1 cellular context compared by ENCODE assay signal in the genomic region with DNA sequence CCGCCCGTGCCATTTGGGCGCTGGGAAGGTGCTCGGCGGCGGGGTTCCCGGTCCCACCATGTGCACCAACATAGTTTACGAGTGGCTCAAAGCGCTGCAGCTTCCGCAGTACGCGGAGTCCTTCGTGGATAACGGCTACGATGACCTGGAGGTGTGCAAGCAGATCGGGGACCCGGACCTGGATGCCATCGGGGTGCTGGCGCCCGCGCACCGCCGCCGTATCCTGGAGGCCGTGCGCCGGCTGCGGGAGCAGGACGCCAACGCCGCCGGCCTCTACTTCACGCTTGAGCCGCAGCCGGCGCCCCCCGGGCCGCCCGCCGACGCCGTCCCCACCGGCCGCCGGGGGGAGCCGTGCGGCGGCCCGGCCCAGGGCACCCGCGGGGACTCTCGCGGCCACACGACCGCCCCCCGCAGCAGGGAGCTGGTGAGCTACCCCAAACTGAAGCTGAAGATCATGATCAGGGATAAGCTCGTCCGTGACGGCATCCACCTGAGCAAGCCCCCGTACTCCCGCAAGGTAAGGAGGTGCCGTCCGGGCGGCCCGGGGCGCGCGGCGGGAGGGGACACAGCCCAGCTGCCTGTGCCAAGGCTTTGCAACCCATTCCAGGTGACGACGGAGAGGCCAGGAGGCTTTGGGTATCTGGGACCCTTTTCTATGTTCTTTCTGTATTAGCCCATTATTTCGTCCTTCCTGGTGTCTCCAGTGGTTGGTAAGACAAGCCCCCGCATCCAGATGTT.
A peak's percentile ranks its signal among the peaks of the same experiment; 100 is the strongest.
TF ChIP-seq lines count a peak whose summit lies in the region.

No MANE protein-coding gene starts in this region.

TF ChIP-seq in HEK293, 187 proteins besides CTCF, POLR2A, EP300 and RAD21 (continued from another document and continues in another):
- TF ChIP-seq, protein P1, sequence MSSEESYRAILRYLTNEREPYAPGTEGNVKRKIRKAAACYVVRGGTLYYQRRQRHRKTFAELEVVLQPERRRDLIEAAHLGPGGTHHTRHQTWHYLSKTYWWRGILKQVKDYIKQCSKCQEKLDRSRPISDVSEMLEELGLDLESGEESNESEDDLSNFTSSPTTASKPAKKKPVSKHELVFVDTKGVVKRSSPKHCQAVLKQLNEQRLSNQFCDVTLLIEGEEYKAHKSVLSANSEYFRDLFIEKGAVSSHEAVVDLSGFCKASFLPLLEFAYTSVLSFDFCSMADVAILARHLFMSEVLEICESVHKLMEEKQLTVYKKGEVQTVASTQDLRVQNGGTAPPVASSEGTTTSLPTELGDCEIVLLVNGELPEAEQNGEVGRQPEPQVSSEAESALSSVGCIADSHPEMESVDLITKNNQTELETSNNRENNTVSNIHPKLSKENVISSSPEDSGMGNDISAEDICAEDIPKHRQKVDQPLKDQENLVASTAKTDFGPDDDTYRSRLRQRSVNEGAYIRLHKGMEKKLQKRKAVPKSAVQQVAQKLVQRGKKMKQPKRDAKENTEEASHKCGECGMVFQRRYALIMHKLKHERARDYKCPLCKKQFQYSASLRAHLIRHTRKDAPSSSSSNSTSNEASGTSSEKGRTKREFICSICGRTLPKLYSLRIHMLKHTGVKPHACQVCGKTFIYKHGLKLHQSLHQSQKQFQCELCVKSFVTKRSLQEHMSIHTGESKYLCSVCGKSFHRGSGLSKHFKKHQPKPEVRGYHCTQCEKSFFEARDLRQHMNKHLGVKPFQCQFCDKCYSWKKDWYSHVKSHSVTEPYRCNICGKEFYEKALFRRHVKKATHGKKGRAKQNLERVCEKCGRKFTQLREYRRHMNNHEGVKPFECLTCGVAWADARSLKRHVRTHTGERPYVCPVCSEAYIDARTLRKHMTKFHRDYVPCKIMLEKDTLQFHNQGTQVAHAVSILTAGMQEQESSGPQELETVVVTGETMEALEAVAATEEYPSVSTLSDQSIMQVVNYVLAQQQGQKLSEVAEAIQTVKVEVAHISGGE (tag by site-specific recombination; conservative IDR thresholded peaks at IDR 0.05; ENCODE audit: low read depth) = peak; percentile 42; the same call in 1 of the 2 replicates
- TF ChIP-seq SCRT1 (tag by site-specific recombination; IDR thresholded peaks at IDR 0.05; ENCODE audit: borderline replicate concordance) (no peak), ZBTB1 (tag by site-specific recombination; IDR thresholded peaks at IDR 0.05) (no peak), ZNF350 (tag by site-specific recombination; IDR thresholded peaks at IDR 0.05) (no peak), ZIC2 (tag by site-specific recombination; IDR thresholded peaks at IDR 0.05) (peak; percentile 57), ZNF677 (tag by site-specific recombination; IDR thresholded peaks at IDR 0.05) (0 out of 2 replicates have a peak, but pooled peaks have one; percentile 4), ZNF223 (tag by site-specific recombination; IDR thresholded peaks at IDR 0.05) (peak; percentile 36; the same call in 1 of the 2 replicates), ZNF777 (tag by site-specific recombination; IDR thresholded peaks at IDR 0.05; ENCODE audit: borderline replicate concordance) (peak; percentile 66; the same call in 1 of the 2 replicates), KLF16 (tag by site-specific recombination; IDR thresholded peaks at IDR 0.05) (0 out of 2 replicates have a peak, but pooled peaks have one; percentile 36), SP7 (tag by site-specific recombination; IDR thresholded peaks at IDR 0.05) (no peak; the same call in 1 of the 2 replicates), ZBTB8A (tag by site-specific recombination; IDR thresholded peaks at IDR 0.05) (peak; percentile 61), ZNF623 (tag by site-specific recombination; IDR thresholded peaks at IDR 0.05) (no peak), GLIS2 (tag by site-specific recombination; IDR thresholded peaks at IDR 0.05) (peak; percentile 73), ZNF335 (tag by site-specific recombination; conservative IDR thresholded peaks at IDR 0.05) (peak; percentile 57; the same call in 1 of the 2 replicates), GLI2 (tag by site-specific recombination; IDR thresholded peaks at IDR 0.05; ENCODE audit: borderline replicate concordance, low read depth) (no peak), ZBTB20 (tag by site-specific recombination; IDR thresholded peaks at IDR 0.05) (peak; percentile 75), ZNF600 (tag by site-specific recombination; IDR thresholded peaks at IDR 0.05) (0 out of 2 replicates have a peak, but pooled peaks have one; percentile 13), ZBTB21 (tag by site-specific recombination; IDR thresholded peaks at IDR 0.05) (no peak), EGR2 (tag by site-specific recombination; IDR thresholded peaks at IDR 0.05; ENCODE audit: low read depth) (no peak), GFI1B (tag by site-specific recombination; IDR thresholded peaks at IDR 0.05) (no peak), ZNF626 (tag by site-specific recombination; IDR thresholded peaks at IDR 0.05) (no peak), ZBTB48 (tag by site-specific recombination; IDR thresholded peaks at IDR 0.05) (no peak), GLIS1 (tag by site-specific recombination; IDR thresholded peaks at IDR 0.05) (no peak), ZNF629 (tag by site-specific recombination; IDR thresholded peaks at IDR 0.05) (0 out of 2 replicates have a peak, but pooled peaks have one; percentile 8), ZNF426 (tag by site-specific recombination; IDR thresholded peaks at IDR 0.05) (no peak)
- TF ChIP-seq, protein P2, sequence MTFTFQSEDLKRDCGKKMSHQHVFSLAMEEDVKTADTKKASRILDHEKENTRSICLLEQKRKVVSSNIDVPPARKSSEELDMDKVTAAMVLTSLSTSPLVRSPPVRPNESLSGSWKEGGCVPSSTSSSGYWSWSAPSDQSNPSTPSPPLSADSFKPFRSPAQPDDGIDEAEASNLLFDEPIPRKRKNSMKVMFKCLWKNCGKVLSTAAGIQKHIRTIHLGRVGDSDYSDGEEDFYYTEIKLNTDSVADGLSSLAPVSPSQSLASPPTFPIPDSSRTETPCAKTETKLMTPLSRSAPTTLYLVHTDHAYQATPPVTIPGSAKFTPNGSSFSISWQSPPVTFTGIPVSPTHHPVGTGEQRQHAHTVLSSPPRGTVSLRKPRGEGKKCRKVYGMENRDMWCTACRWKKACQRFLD (tag by site-specific recombination; IDR thresholded peaks at IDR 0.05) = no peak
- TF ChIP-seq, protein P3, sequence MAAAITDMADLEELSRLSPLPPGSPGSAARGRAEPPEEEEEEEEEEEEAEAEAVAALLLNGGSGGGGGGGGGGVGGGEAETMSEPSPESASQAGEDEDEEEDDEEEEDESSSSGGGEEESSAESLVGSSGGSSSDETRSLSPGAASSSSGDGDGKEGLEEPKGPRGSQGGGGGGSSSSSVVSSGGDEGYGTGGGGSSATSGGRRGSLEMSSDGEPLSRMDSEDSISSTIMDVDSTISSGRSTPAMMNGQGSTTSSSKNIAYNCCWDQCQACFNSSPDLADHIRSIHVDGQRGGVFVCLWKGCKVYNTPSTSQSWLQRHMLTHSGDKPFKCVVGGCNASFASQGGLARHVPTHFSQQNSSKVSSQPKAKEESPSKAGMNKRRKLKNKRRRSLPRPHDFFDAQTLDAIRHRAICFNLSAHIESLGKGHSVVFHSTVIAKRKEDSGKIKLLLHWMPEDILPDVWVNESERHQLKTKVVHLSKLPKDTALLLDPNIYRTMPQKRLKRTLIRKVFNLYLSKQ (tag by site-specific recombination; IDR thresholded peaks at IDR 0.05; ENCODE audit: borderline replicate concordance) = no peak
- TF ChIP-seq, protein P4, sequence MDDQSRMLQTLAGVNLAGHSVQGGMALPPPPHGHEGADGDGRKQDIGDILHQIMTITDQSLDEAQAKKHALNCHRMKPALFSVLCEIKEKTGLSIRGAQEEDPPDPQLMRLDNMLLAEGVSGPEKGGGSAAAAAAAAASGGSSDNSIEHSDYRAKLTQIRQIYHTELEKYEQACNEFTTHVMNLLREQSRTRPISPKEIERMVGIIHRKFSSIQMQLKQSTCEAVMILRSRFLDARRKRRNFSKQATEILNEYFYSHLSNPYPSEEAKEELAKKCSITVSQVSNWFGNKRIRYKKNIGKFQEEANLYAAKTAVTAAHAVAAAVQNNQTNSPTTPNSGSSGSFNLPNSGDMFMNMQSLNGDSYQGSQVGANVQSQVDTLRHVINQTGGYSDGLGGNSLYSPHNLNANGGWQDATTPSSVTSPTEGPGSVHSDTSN (CRISPR knock-in tag; IDR thresholded peaks at IDR 0.05) = peak; percentile 58; the same call in 1 of the 2 replicates
- TF ChIP-seq, protein P5, sequence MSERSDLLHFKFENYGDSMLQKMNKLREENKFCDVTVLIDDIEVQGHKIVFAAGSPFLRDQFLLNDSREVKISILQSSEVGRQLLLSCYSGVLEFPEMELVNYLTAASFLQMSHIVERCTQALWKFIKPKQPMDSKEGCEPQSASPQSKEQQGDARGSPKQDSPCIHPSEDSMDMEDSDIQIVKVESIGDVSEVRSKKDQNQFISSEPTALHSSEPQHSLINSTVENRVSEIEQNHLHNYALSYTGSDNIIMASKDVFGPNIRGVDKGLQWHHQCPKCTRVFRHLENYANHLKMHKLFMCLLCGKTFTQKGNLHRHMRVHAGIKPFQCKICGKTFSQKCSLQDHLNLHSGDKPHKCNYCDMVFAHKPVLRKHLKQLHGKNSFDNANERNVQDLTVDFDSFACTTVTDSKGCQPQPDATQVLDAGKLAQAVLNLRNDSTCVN (tag by site-specific recombination; optimal IDR thresholded peaks at IDR 0.05) = peak; percentile 49
- TF ChIP-seq, protein P6, sequence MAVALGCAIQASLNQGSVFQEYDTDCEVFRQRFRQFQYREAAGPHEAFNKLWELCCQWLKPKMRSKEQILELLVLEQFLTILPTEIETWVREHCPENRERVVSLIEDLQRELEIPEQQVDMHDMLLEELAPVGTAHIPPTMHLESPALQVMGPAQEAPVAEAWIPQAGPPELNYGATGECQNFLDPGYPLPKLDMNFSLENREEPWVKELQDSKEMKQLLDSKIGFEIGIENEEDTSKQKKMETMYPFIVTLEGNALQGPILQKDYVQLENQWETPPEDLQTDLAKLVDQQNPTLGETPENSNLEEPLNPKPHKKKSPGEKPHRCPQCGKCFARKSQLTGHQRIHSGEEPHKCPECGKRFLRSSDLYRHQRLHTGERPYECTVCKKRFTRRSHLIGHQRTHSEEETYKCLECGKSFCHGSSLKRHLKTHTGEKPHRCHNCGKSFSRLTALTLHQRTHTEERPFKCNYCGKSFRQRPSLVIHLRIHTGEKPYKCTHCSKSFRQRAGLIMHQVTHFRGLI (tag by site-specific recombination; IDR thresholded peaks at IDR 0.05) = 0 out of 2 replicates have a peak, but pooled peaks have one; percentile 7
- TF ChIP-seq, protein P7, sequence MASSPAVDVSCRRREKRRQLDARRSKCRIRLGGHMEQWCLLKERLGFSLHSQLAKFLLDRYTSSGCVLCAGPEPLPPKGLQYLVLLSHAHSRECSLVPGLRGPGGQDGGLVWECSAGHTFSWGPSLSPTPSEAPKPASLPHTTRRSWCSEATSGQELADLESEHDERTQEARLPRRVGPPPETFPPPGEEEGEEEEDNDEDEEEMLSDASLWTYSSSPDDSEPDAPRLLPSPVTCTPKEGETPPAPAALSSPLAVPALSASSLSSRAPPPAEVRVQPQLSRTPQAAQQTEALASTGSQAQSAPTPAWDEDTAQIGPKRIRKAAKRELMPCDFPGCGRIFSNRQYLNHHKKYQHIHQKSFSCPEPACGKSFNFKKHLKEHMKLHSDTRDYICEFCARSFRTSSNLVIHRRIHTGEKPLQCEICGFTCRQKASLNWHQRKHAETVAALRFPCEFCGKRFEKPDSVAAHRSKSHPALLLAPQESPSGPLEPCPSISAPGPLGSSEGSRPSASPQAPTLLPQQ (tag by site-specific recombination; IDR thresholded peaks at IDR 0.05) = 0 out of 2 replicates have a peak, but pooled peaks have one; percentile 20
- TF ChIP-seq, protein P8, sequence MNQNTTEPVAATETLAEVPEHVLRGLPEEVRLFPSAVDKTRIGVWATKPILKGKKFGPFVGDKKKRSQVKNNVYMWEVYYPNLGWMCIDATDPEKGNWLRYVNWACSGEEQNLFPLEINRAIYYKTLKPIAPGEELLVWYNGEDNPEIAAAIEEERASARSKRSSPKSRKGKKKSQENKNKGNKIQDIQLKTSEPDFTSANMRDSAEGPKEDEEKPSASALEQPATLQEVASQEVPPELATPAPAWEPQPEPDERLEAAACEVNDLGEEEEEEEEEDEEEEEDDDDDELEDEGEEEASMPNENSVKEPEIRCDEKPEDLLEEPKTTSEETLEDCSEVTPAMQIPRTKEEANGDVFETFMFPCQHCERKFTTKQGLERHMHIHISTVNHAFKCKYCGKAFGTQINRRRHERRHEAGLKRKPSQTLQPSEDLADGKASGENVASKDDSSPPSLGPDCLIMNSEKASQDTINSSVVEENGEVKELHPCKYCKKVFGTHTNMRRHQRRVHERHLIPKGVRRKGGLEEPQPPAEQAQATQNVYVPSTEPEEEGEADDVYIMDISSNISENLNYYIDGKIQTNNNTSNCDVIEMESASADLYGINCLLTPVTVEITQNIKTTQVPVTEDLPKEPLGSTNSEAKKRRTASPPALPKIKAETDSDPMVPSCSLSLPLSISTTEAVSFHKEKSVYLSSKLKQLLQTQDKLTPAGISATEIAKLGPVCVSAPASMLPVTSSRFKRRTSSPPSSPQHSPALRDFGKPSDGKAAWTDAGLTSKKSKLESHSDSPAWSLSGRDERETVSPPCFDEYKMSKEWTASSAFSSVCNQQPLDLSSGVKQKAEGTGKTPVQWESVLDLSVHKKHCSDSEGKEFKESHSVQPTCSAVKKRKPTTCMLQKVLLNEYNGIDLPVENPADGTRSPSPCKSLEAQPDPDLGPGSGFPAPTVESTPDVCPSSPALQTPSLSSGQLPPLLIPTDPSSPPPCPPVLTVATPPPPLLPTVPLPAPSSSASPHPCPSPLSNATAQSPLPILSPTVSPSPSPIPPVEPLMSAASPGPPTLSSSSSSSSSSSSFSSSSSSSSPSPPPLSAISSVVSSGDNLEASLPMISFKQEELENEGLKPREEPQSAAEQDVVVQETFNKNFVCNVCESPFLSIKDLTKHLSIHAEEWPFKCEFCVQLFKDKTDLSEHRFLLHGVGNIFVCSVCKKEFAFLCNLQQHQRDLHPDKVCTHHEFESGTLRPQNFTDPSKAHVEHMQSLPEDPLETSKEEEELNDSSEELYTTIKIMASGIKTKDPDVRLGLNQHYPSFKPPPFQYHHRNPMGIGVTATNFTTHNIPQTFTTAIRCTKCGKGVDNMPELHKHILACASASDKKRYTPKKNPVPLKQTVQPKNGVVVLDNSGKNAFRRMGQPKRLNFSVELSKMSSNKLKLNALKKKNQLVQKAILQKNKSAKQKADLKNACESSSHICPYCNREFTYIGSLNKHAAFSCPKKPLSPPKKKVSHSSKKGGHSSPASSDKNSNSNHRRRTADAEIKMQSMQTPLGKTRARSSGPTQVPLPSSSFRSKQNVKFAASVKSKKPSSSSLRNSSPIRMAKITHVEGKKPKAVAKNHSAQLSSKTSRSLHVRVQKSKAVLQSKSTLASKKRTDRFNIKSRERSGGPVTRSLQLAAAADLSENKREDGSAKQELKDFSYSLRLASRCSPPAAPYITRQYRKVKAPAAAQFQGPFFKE (tag by site-specific recombination; IDR thresholded peaks at IDR 0.05; ENCODE audit: borderline replicate concordance) = no peak
- TF ChIP-seq, protein P9, sequence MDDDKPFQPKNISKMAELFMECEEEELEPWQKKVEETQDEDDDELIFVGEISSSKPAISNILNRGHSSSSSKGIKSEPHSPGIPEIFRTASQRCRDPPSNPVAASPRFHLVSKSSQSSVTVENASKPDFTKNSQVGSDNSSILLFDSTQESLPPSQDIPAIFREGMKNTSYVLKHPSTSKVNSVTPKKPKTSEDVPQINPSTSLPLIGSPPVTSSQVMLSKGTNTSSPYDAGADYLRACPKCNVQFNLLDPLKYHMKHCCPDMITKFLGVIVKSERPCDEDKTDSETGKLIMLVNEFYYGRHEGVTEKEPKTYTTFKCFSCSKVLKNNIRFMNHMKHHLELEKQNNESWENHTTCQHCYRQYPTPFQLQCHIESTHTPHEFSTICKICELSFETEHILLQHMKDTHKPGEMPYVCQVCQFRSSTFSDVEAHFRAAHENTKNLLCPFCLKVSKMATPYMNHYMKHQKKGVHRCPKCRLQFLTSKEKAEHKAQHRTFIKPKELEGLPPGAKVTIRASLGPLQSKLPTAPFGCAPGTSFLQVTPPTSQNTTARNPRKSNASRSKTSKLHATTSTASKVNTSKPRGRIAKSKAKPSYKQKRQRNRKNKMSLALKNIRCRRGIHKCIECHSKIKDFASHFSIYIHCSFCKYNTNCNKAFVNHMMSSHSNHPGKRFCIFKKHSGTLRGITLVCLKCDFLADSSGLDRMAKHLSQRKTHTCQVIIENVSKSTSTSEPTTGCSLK (tag by site-specific recombination; IDR thresholded peaks at IDR 0.05) = no peak
